Comparison of ENCODE assay signal across 27 cellular contexts in genomic region chr11:121499405-121499804, GRCh38. TPM values are rescaled to one million over a fixed set of nuclear protein-coding genes. Genes with fewer than 3 reads are reported as not detected.
A peak's percentile ranks its signal among the peaks of the same experiment; 100 is the strongest.
DNase-seq lines count a peak whose midpoint lies in the region; ATAC-seq and TF ChIP-seq lines count a peak whose summit lies in the region.
"Had no signal": no experiment of that assay in that cellular context is flagged by ENCODE, and none has a peak within 500 bp of the region (broad histone marks: within the 10 kb centered on the region; RNA-seq: fewer than 3 reads in every experiment).

No MANE protein-coding gene starts in this region.

- H3K4me3 Mint-ChIP-seq in activated naive CD8-positive, alpha-beta T cell: no peak overlapping the region
- no peak overlapping the region for H3K4me3 Mint-ChIP-seq in activated naive CD8-positive, alpha-beta T cell treated with anti-CD3 and anti-CD28 coated beads, Interleukin-2, amount 50 U/mL, for 24 hours
- H3K4me3 Mint-ChIP-seq in T-helper 17 cell: no peak overlapping the region
- H3K4me3 Mint-ChIP-seq: activated CD4-positive, alpha-beta T cell treated with anti-CD3 and anti-CD28 coated beads, Interleukin-2, amount 10 ng/mL, durations not matched to agents 7 days and 5 days; central memory CD8-positive, alpha-beta T cell; dendritic cell treated with granulocyte-macrophage colony-stimulating factor and Interleukin-4, amounts not matched to agents 40 ng/mL and 50 ng/mL, for 4 days; memory B cell had no signal

- no peak for TF ChIP-seq CTCF in GM13977 (IDR thresholded peaks at IDR 0.05; ENCODE audit: extremely low read depth, insufficient read depth, missing control alignments)

- DNase-seq in activated naive CD8-positive, alpha-beta T cell treated with anti-CD3 and anti-CD28 coated beads, Interleukin-2, amount 50 U/mL, for 24 hours: no peak
- DNase-seq in T-helper 17 cell (no peak), left kidney (ENCODE audit: low read depth, low spot score) (peak; percentile 11), SW 1271 (lab: John Stamatoyannopoulos, UW) (no peak), COR-L47 (lab: John Stamatoyannopoulos, UW) (no peak), GM13977 (ENCODE audit: low spot score) (no peak)
- DNase-seq: activated CD4-positive, alpha-beta T cell treated with anti-CD3 and anti-CD28 coated beads, Interleukin-2, amount 10 ng/mL, durations not matched to agents 7 days and 5 days; BE2C; DMS79 treated with DMSO at 0.1 percent for 48 hours; GF-D8; left colon; NCI-H1092; NCI-H1694 treated with DMSO at 0.1 percent for 48 hours; NCI-H524; NK-92 treated with Interleukin-12 subunit alpha and Interleukin-12 subunit beta, amount 100 ng/mL, for 24 hours; Right ventricle myocardium superior; stimulated activated CD4-positive, alpha-beta T cell treated with anti-CD3 and anti-CD28 coated beads, Interleukin-1b, Interleukin-23, amount 100 ng/mL, for 48 hours; stimulated activated CD8-positive, alpha-beta memory T cell treated with anti-CD3 and anti-CD28 coated beads, Interleukin-4, amount 100 ng/mL, for 48 hours; stomach; T1000; thyroid gland had no signal

- H3K9me3 ChIP-seq in T-helper 17 cell (ENCODE audit: control insufficient read depth, low read length, poor library complexity, severe bottlenecking): no peaks in the 10 kb centered on the region
- H3K9me3 ChIP-seq: BE2C, esophagus muscularis mucosa, stomach, thyroid gland had no signal

- in situ Hi-C loops in GM13977 (cut with MboI; ENCODE audit: low pct_unique_long_range_greater_than_20kb, low sequenced_read_pairs, unreplicated experiment): no loop called here

- peaks cover 39% of the 10 kb centered on the region for H3K36me3 Mint-ChIP-seq in activated naive CD8-positive, alpha-beta T cell
- H3K36me3 Mint-ChIP-seq in activated naive CD8-positive, alpha-beta T cell treated with anti-CD3 and anti-CD28 coated beads, Interleukin-2, amount 50 U/mL, for 24 hours (ENCODE audit: low read depth): peaks cover 57% of the 10 kb centered on the region
- peaks cover 6% of the 10 kb centered on the region for H3K36me3 Mint-ChIP-seq in T-helper 17 cell (ENCODE audit: low read depth)

- H3K27me3 Mint-ChIP-seq in activated naive CD8-positive, alpha-beta T cell: no peaks in the 10 kb centered on the region
- no peaks in the 10 kb centered on the region for H3K27me3 Mint-ChIP-seq in activated naive CD8-positive, alpha-beta T cell treated with anti-CD3 and anti-CD28 coated beads, Interleukin-2, amount 50 U/mL, for 24 hours
- H3K27me3 Mint-ChIP-seq in T-helper 17 cell: no peaks in the 10 kb centered on the region
- H3K27me3 Mint-ChIP-seq: activated CD4-positive, alpha-beta T cell treated with anti-CD3 and anti-CD28 coated beads, Interleukin-2, amount 10 ng/mL, durations not matched to agents 7 days and 5 days; central memory CD8-positive, alpha-beta T cell had no signal

- H3K27ac Mint-ChIP-seq in activated naive CD8-positive, alpha-beta T cell: peak overlapping the region; percentile 83
- no peak overlapping the region for H3K27ac Mint-ChIP-seq in activated naive CD8-positive, alpha-beta T cell treated with anti-CD3 and anti-CD28 coated beads, Interleukin-2, amount 50 U/mL, for 24 hours
- peak overlapping the region; percentile 32 for H3K27ac Mint-ChIP-seq in T-helper 17 cell
- H3K27ac Mint-ChIP-seq: dendritic cell treated with granulocyte-macrophage colony-stimulating factor and Interleukin-4, amounts not matched to agents 40 ng/mL and 50 ng/mL, for 4 days; memory B cell had no signal

- H3K4me1 Mint-ChIP-seq in activated naive CD8-positive, alpha-beta T cell (ENCODE audit: low read depth): peaks cover 63% of the 10 kb centered on the region
- H3K4me1 Mint-ChIP-seq in activated naive CD8-positive, alpha-beta T cell treated with anti-CD3 and anti-CD28 coated beads, Interleukin-2, amount 50 U/mL, for 24 hours: peaks cover 51% of the 10 kb centered on the region
- peaks cover 22% of the 10 kb centered on the region for H3K4me1 Mint-ChIP-seq in T-helper 17 cell

- no peaks in the 10 kb centered on the region for H3K9me3 Mint-ChIP-seq in activated naive CD8-positive, alpha-beta T cell (ENCODE audit: low read depth)
- peaks cover 5% of the 10 kb centered on the region for H3K9me3 Mint-ChIP-seq in activated naive CD8-positive, alpha-beta T cell treated with anti-CD3 and anti-CD28 coated beads, Interleukin-2, amount 50 U/mL, for 24 hours
- H3K9me3 Mint-ChIP-seq: central memory CD8-positive, alpha-beta T cell had no signal

- ATAC-seq in activated naive CD8-positive, alpha-beta T cell treated with anti-CD3 and anti-CD28 coated beads, Interleukin-2, amount 50 U/mL, for 24 hours: no peak
- ATAC-seq in T-helper 17 cell (no peak), HG02840 (IDR thresholded peaks at IDR 0.05; ENCODE audit: low FRiP score, unreplicated experiment) (no peak)
- ATAC-seq: left colon had no signal

RNA-seq across cellular contexts. Expression of gene SORL1, which starts 47.3 kb away (rescaled TPM):
- 100 to 1,000 TPM; 273 to 331 TPM for total RNA-seq in T-helper 17 cell
